Comparison of ENCODE assay signal across 21 cellular contexts in the genomic region with DNA sequence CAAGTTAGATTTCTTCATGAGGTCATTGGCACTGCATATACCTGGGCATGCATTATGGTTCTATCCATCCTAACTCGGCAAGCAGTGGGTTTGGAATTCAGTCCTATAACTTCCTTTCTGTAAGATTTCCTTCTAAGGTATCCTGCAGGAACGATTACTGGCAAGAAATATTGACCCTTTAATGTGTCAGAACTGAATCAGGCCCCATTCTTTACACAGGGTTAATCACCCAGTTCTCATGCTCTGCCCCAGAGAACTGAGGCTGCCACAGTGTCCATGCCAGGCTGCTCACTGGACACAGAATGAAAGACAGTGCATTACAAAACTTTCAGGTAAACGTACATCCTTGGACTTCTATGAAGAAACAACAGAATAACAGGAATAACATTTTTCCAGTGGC.
"Had no signal": no experiment of that assay in that cellular context is flagged by ENCODE, and none has a peak within 500 bp of the region (broad histone marks: within the 10 kb centered on the region; RNA-seq: fewer than 3 reads in every experiment).

No MANE protein-coding gene starts in this region.

- ATAC-seq: foreskin keratinocyte; left cardiac atrium; lower lobe of right lung; naive thymus-derived CD4-positive, alpha-beta T cell; stimulated activated naive B cell treated with anti-CD40 and anti-IgM and Interleukin-4, amounts not matched to agents 10 μg/mL and 1 μg/mL and 100 μg/mL, for 72 hours had no signal

- H3K36me3 Mint-ChIP-seq: immature natural killer cell; naive thymus-derived CD4-positive, alpha-beta T cell; stimulated activated naive B cell treated with anti-CD40 and anti-IgM and Interleukin-4, amounts not matched to agents 10 μg/mL and 1 μg/mL and 100 μg/mL, for 72 hours had no signal

- FAIRE-seq: endometrium, kidney had no signal

- DNase-seq: effector memory CD4-positive, alpha-beta T cell; esophagus squamous epithelium; foreskin keratinocyte; immature natural killer cell; kidney; left cardiac atrium; left ventricle myocardium inferior; lower lobe of right lung; naive thymus-derived CD4-positive, alpha-beta T cell; ovary; sigmoid colon; stimulated activated CD4-positive, alpha-beta T cell treated with anti-CD3 and anti-CD28 coated beads, Interleukin-2, amount 100 ng/mL, for 24 hours; stimulated activated CD4-positive, alpha-beta T cell treated with anti-CD3 and anti-CD28 coated beads, Interleukin-4, amount 100 ng/mL, for 4 hours; stimulated activated naive B cell treated with anti-CD40 and anti-IgM and Interleukin-4, amounts not matched to agents 10 μg/mL and 1 μg/mL and 100 μg/mL, for 72 hours; stomach; substantia nigra; transverse colon had no signal

- H3K4me1 ChIP-seq: esophagus squamous epithelium, foreskin keratinocyte, left ventricle myocardium inferior, right atrium auricular region, sigmoid colon had no signal

- H3K4me3 Mint-ChIP-seq: immature natural killer cell; naive thymus-derived CD4-positive, alpha-beta T cell; stimulated activated naive B cell treated with anti-CD40 and anti-IgM and Interleukin-4, amounts not matched to agents 10 μg/mL and 1 μg/mL and 100 μg/mL, for 72 hours had no signal

- H3K9me3 Mint-ChIP-seq: immature natural killer cell; stimulated activated naive B cell treated with anti-CD40 and anti-IgM and Interleukin-4, amounts not matched to agents 10 μg/mL and 1 μg/mL and 100 μg/mL, for 72 hours had no signal

- H3K9me3 ChIP-seq: esophagus squamous epithelium, left ventricle myocardium inferior, lower lobe of right lung, ovary, right atrium auricular region, sigmoid colon, stomach, thoracic aorta, transverse colon had no signal

- H3K27ac ChIP-seq: esophagus squamous epithelium, foreskin keratinocyte, left ventricle myocardium inferior, lower lobe of right lung, ovary, right atrium auricular region, sigmoid colon, skin epidermis, transverse colon had no signal

- H3K27ac Mint-ChIP-seq: naive thymus-derived CD4-positive, alpha-beta T cell; stimulated activated naive B cell treated with anti-CD40 and anti-IgM and Interleukin-4, amounts not matched to agents 10 μg/mL and 1 μg/mL and 100 μg/mL, for 72 hours had no signal

- H3K4me1 Mint-ChIP-seq: naive thymus-derived CD4-positive, alpha-beta T cell; stimulated activated naive B cell treated with anti-CD40 and anti-IgM and Interleukin-4, amounts not matched to agents 10 μg/mL and 1 μg/mL and 100 μg/mL, for 72 hours had no signal

- H3K27me3 ChIP-seq: esophagus squamous epithelium, foreskin keratinocyte, ovary, right atrium auricular region, sigmoid colon, stomach, transverse colon had no signal

- H3K4me3 ChIP-seq: esophagus squamous epithelium, left ventricle myocardium inferior, lower lobe of right lung, ovary, right atrium auricular region, sigmoid colon, skin epidermis, stomach, thoracic aorta, transverse colon had no signal

- H3K36me3 ChIP-seq: esophagus squamous epithelium, left ventricle myocardium inferior, lower lobe of right lung, ovary, right atrium auricular region, sigmoid colon, stomach, thoracic aorta, transverse colon had no signal
